ENCODE assay signal across 13 cellular contexts in genomic region chr4:25779021-25779420, GRCh38.
"Had no signal": no experiment of that assay in that cellular context is flagged by ENCODE, and none has a peak within 500 bp of the region (broad histone marks: within the 10 kb centered on the region; RNA-seq: fewer than 3 reads in every experiment).

No MANE protein-coding gene starts in this region.

- H3K4me3 ChIP-seq: smooth muscle cell had no signal

- H3K4me2 ChIP-seq: smooth muscle cell had no signal

- H3K4me1 Mint-ChIP-seq: stimulated activated memory B cell treated with anti-CD40 and anti-IgM and Interleukin-4, amounts not matched to agents 10 μg/mL and 1 μg/mL and 100 μg/mL, for 72 hours had no signal

- H3K9me3 Mint-ChIP-seq: activated T-helper 1 cell treated with anti-CD3 and anti-CD28 coated beads, Interleukin-12 subunit alpha, Interleukin-12 subunit beta, Interleukin-2, Interleukin-4 antibody, amounts not matched to agents 30 ng/mL and 10 ng/mL and 1 ng/mL, durations not matched to agents 14 hours and 24 hours and 36 hours; immature natural killer cell; natural killer cell treated with Interleukin-12 subunit alpha and Interleukin-12 subunit beta and Interleukin-15 and Interleukin-18, amount 100 ng/mL, for 72 hours; stimulated activated memory B cell treated with anti-CD40 and anti-IgM and Interleukin-4, amounts not matched to agents 10 μg/mL and 1 μg/mL and 100 μg/mL, for 72 hours had no signal

- H3K4me3 Mint-ChIP-seq: activated naive CD4-positive, alpha-beta T cell treated with anti-CD3 and anti-CD28 coated beads for 36 hours; activated T-helper 1 cell treated with anti-CD3 and anti-CD28 coated beads, Interleukin-12 subunit alpha, Interleukin-12 subunit beta, Interleukin-2, Interleukin-4 antibody, amounts not matched to agents 30 ng/mL and 10 ng/mL and 1 ng/mL, durations not matched to agents 14 hours and 24 hours and 36 hours; immature natural killer cell; natural killer cell treated with Interleukin-12 subunit alpha and Interleukin-12 subunit beta and Interleukin-15 and Interleukin-18, amount 100 ng/mL, for 72 hours; stimulated activated memory B cell treated with anti-CD40 and anti-IgM and Interleukin-4, amounts not matched to agents 10 μg/mL and 1 μg/mL and 100 μg/mL, for 72 hours had no signal

- ATAC-seq: natural killer cell treated with Interleukin-12 subunit alpha and Interleukin-12 subunit beta and Interleukin-15 and Interleukin-18, amount 100 ng/mL, for 72 hours; right cardiac atrium; stimulated activated memory B cell treated with anti-CD40 and anti-IgM and Interleukin-4, amounts not matched to agents 10 μg/mL and 1 μg/mL and 100 μg/mL, for 72 hours had no signal

- H3K27me3 Mint-ChIP-seq: natural killer cell treated with Interleukin-12 subunit alpha and Interleukin-12 subunit beta and Interleukin-15 and Interleukin-18, amount 100 ng/mL, for 72 hours; progenitor cell of endocrine pancreas; stimulated activated memory B cell treated with anti-CD40 and anti-IgM and Interleukin-4, amounts not matched to agents 10 μg/mL and 1 μg/mL and 100 μg/mL, for 72 hours had no signal

- H3K27ac Mint-ChIP-seq: activated naive CD4-positive, alpha-beta T cell treated with anti-CD3 and anti-CD28 coated beads for 36 hours; activated T-helper 1 cell treated with anti-CD3 and anti-CD28 coated beads, Interleukin-12 subunit alpha, Interleukin-12 subunit beta, Interleukin-2, Interleukin-4 antibody, amounts not matched to agents 30 ng/mL and 10 ng/mL and 1 ng/mL, durations not matched to agents 14 hours and 24 hours and 36 hours; immature natural killer cell; natural killer cell treated with Interleukin-12 subunit alpha and Interleukin-12 subunit beta and Interleukin-15 and Interleukin-18, amount 100 ng/mL, for 72 hours; progenitor cell of endocrine pancreas had no signal

- DNase-seq: activated CD4-positive, alpha-beta T cell treated with anti-CD3 and anti-CD28 coated beads for 4 hours; activated naive CD4-positive, alpha-beta T cell treated with anti-CD3 and anti-CD28 coated beads for 36 hours; dermis blood vessel endothelial cell; glutamatergic neuron; immature natural killer cell; nucleus accumbens; right cardiac atrium; trophoblast cell had no signal
